8 cellular contexts compared by ENCODE assay signal in the genomic region with DNA sequence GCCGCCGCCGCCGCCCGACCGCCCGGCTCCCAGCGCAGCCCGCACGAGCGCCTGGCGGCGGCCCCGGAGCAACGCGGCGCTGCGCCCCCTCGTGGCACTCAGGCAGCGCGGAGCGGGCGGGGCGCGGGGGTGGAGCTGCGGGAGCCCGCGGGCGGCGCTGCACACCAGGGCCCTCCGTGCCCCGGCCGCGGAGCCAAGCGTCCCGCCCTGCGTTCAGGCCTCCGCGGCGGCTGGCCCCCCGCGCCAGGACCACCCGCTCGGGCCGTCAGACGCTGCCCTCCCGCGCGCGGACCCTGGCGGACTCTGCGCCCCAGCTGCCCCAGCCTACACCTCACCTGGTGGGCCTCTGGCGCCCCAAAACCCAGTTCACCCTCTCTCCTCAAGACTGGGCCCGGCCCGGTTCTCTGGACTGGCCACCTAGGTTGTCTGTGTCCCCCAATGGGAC. TPM values are rescaled to one million over a fixed set of nuclear protein-coding genes. Genes with fewer than 3 reads are reported as not detected.
A peak's percentile ranks its signal among the peaks of the same experiment; 100 is the strongest.
DNase-seq lines count a peak whose midpoint lies in the region; ATAC-seq and TF ChIP-seq lines count a peak whose summit lies in the region.

A gene (minus strand): TSS at position 75 of the 445 bp plus-strand sequence. CDS start 71,159 bp downstream, outside the sequence.

- CTCF ChIA-PET in BJ (lab: Yijun Ruan, JAX) = interaction anchor here (0.6 to 2.4 kb wide), 7 partner anchors 10 to 263 kb away, joined by 3 to 8 read pairs (median 3); no protein-coding TSS in a partner anchor

- ATAC-seq in GM19351 (IDR thresholded peaks at IDR 0.05; ENCODE audit: unreplicated experiment) = peak; percentile 87

- TF ChIP-seq CTCF in BJ (IDR thresholded peaks at IDR 0.05; ENCODE audit: insufficient read depth, low read depth, low read length) = no peak

- H3K36me3 ChIP-seq in BJ (ENCODE audit: control insufficient read depth, insufficient read depth, low read length) = no peaks in the 10 kb centered on the region

- POLR2A ChIA-PET in BJ (lab: Charles Lee) = no interaction called here

- peaks cover 4% of the 10 kb centered on the region; the same call in 1 of the 2 replicates for H3K27me3 ChIP-seq in BJ (ENCODE audit: control insufficient read depth, insufficient read depth, low read length)

- DNase-seq in BJ (ENCODE audit: low read depth) (no peak), Kasumi-1 (lab: John Stamatoyannopoulos, UW) (peak; percentile 15 to 42), cerebellum (ENCODE audit: low spot score) (peak; percentile 86), kidney tubule cell (ENCODE audit: low spot score) (peak; percentile 68), NCI-H2107 treated with DMSO at 0.1 percent for 48 hours (lab: John Stamatoyannopoulos, UW; ENCODE audit: unreplicated experiment) (no peak)
- peak; percentile 19 for DNase-seq in activated CD4-positive, CD25-positive, alpha-beta regulatory T cell treated with anti-CD3 and anti-CD28 coated beads, Interleukin-2, amount 50 U/mL, for 16 hours (ENCODE audit: low read depth, low spot score)
- DNase-seq in stimulated activated CD4-positive, alpha-beta T cell treated with anti-CD3 and anti-CD28 coated beads, Interleukin-2, amount 100 ng/mL, for 4 hours (ENCODE audit: low read depth) = peak; percentile 44

- peak within 1 kb of the TSS; percentile 25 for H3K4me3 ChIP-seq in BJ (ENCODE audit: low read depth, low read length)

RNA-seq across cellular contexts. Expression of the gene that starts here (rescaled TPM):
- polyA plus RNA-seq in BJ (2011; rRNA removed) = not detected in 2 replicates
- not detected in 2 replicates for polyA minus RNA-seq in BJ (2011; rRNA and poly(A)+ RNA removed)
- total RNA-seq in cerebellum = 10.9 TPM

Comparison
In these comparisons a context has a peak if more than half of its experiments do, and no peak if none do; other contexts are left out.
1. DNase-seq: peak in Kasumi-1 (2 of 2), activated CD4-positive, CD25-positive, alpha-beta regulatory T cell treated with anti-CD3 and anti-CD28 coated beads, Interleukin-2, amount 50 U/mL, for 16 hours (single experiment), cerebellum (single experiment), kidney tubule cell (single experiment) and stimulated activated CD4-positive, alpha-beta T cell treated with anti-CD3 and anti-CD28 coated beads, Interleukin-2, amount 100 ng/mL, for 4 hours (single experiment); none in BJ (single experiment) and NCI-H2107 treated with DMSO at 0.1 percent for 48 hours (single experiment).